13 cellular contexts compared by ENCODE assay signal in genomic region chr20:11235058-11235457, GRCh38.
DNase-seq lines count a peak whose midpoint lies in the region; ATAC-seq, FAIRE-seq and TF ChIP-seq lines count a peak whose summit lies in the region.
"Had no signal": no experiment of that assay in that cellular context is flagged by ENCODE, and none has a peak within 500 bp of the region (broad histone marks: within the 10 kb centered on the region; RNA-seq: fewer than 3 reads in every experiment).

No MANE protein-coding gene starts in this region.

- H3K9me3 ChIP-seq in right cardiac atrium (ENCODE audit: control insufficient read depth, low read length) (no peaks in the 10 kb centered on the region), keratinocyte (ENCODE audit: control insufficient read depth, low read depth, low read length) (no peaks in the 10 kb centered on the region), aorta (ENCODE audit: control insufficient read depth, low read length) (no peaks in the 10 kb centered on the region)

- no peak overlapping the region for H3K4me2 ChIP-seq in keratinocyte (ENCODE audit: control insufficient read depth, extremely low read depth, insufficient read depth, low read depth, low read length)

- TF ChIP-seq CTCF in astrocyte of the spinal cord (IDR thresholded peaks at IDR 0.05; ENCODE audit: low read depth, low read length) (no peak), keratinocyte (optimal IDR thresholded peaks at IDR 0.05 in 1 of 3, IDR thresholded peaks at IDR 0.05 in 1 of 3, conservative IDR thresholded peaks at IDR 0.05 in 1 of 3; ENCODE audit: extremely low read depth in 1 of 3, insufficient read depth in 2 of 3, low read length in 3 of 3) (no peak)

- no peaks in the 10 kb centered on the region for H3K9me1 ChIP-seq in keratinocyte (ENCODE audit: control insufficient read depth, extremely low read depth, insufficient read depth, low read length)

- H3K9ac ChIP-seq in keratinocyte (ENCODE audit: control insufficient read depth, extremely low read depth, insufficient read depth, low read length): no peak overlapping the region

- in situ Hi-C loops in astrocyte of the spinal cord (cut with HindIII; ENCODE audit: low sequenced_read_pairs): no loop called here

- peak overlapping the region; percentile 74 for H2AFZ ChIP-seq in keratinocyte (ENCODE audit: control insufficient read depth, low read length)

- WGBS in right cardiac atrium: 69% methylated on average over 3 of the region's 3 CpGs
- 21 to 28% methylated on average over 3 of the region's 3 CpGs for WGBS in aorta, 2 donors

- dilution Hi-C loops in keratinocyte (cut with MboI; ENCODE audit: extremely low pct_ligation_motif_present, low sequenced_read_pairs): no loop called here

- peak; percentile 78 for FAIRE-seq in keratinocyte (lab: Jason Lieb, UNC)

- no peak overlapping the region for H3K27ac ChIP-seq in right cardiac atrium (ENCODE audit: low read length)
- no peak overlapping the region for H3K27ac ChIP-seq in keratinocyte (ENCODE audit: control insufficient read depth, insufficient read depth, low read length)
- H3K27ac ChIP-seq in aorta (ENCODE audit: low read depth in 1 of 2, low read length in 2 of 2): peak overlapping the region; percentile 20 to 61
- H3K27ac ChIP-seq: HL-60 had no signal

- ATAC-seq in right cardiac atrium (peak; percentile 36 to 78), left cardiac atrium (no peak), aorta (ENCODE audit: low FRiP score) (no peak), HG02571 (IDR thresholded peaks at IDR 0.05; ENCODE audit: unreplicated experiment) (no peak)
- ATAC-seq: stimulated activated memory B cell treated with anti-CD40 and anti-IgM and Interleukin-4, amounts not matched to agents 10 μg/mL and 1 μg/mL and 100 μg/mL, for 72 hours had no signal

- intact Hi-C loops in right cardiac atrium (cut with DNase I) (no loop called here), left cardiac atrium (cut with DNase I) (no loop called here), aorta (cut with DNase I) (no loop called here)

- H4K20me1 ChIP-seq in keratinocyte (ENCODE audit: control insufficient read depth, extremely low read depth, insufficient read depth, low read length): no peaks in the 10 kb centered on the region

- H3K79me2 ChIP-seq in keratinocyte (ENCODE audit: control insufficient read depth, insufficient read depth, low read length): no peaks in the 10 kb centered on the region

- H3K4me3 ChIP-seq in right cardiac atrium (ENCODE audit: low read length) (no peak overlapping the region), astrocyte of the spinal cord (ENCODE audit: low read depth, low read length) (no peak overlapping the region), keratinocyte (ENCODE audit: control insufficient read depth in 2 of 3, extremely low read depth in 1 of 3, insufficient read depth in 2 of 3, low read depth in 1 of 3, low read length in 3 of 3) (no peak overlapping the region), aorta (ENCODE audit: low read length in 2 of 2) (no peak overlapping the region)

- no peaks in the 10 kb centered on the region for H3K27me3 ChIP-seq in right cardiac atrium (ENCODE audit: control insufficient read depth, insufficient read depth)
- H3K27me3 ChIP-seq in keratinocyte (ENCODE audit: control insufficient read depth, extremely low read depth, insufficient read depth, low read length): no peaks in the 10 kb centered on the region
- no peaks in the 10 kb centered on the region for H3K27me3 ChIP-seq in aorta (ENCODE audit: control insufficient read depth in 1 of 2, insufficient read depth in 2 of 2, low read length in 1 of 2)

- no peaks in the 10 kb centered on the region for H3K36me3 ChIP-seq in keratinocyte (ENCODE audit: control insufficient read depth in 2 of 2, extremely low read depth in 1 of 2, insufficient read depth in 2 of 2, low read length in 2 of 2)
- no peaks in the 10 kb centered on the region for H3K36me3 ChIP-seq in aorta (ENCODE audit: control insufficient read depth in 1 of 2, insufficient read depth in 2 of 2, low read length in 1 of 2)

- H3K4me1 ChIP-seq in right cardiac atrium (ENCODE audit: control insufficient read depth, insufficient read depth, low read length) (no peaks in the 10 kb centered on the region), keratinocyte (ENCODE audit: control insufficient read depth, extremely low read depth, insufficient read depth, low read length) (peaks cover 10% of the 10 kb centered on the region), aorta (ENCODE audit: control insufficient read depth in 1 of 2, insufficient read depth in 2 of 2, low read length in 2 of 2) (no peaks in the 10 kb centered on the region)

- no peak for DNase-seq in right cardiac atrium
- DNase-seq in left cardiac atrium: no peak
- peak; percentile 79 for DNase-seq in astrocyte of the spinal cord (ENCODE audit: low read depth, low spot score)
- DNase-seq in keratinocyte (ENCODE audit: low read depth, low spot score): no peak
- DNase-seq in aorta: no peak
- no peak for DNase-seq in NCI-H128 (lab: John Stamatoyannopoulos, UW; ENCODE audit: unreplicated experiment)
- no peak for DNase-seq in NCI-H1694 treated with DMSO at 0.1 percent for 48 hours (lab: John Stamatoyannopoulos, UW)
- DNase-seq: amniotic stem cell; NCI-H2107; stimulated activated CD4-positive, alpha-beta T cell treated with anti-CD3 and anti-CD28 coated beads, Interleukin-12 subunit alpha, Interleukin-12 subunit beta, amount 100 ng/mL, for 4 hours had no signal

Comparison
In these comparisons a context has a peak if more than half of its experiments do, and no peak if none do; other contexts are left out.
1. ATAC-seq: peak in right cardiac atrium (2 of 2); none in left cardiac atrium (0 of 2), aorta (single experiment) and HG02571 (single experiment).
2. H3K27ac ChIP-seq: peak in aorta (2 of 2); none in right cardiac atrium (single experiment) and keratinocyte (single experiment).